8 cellular contexts compared by ENCODE assay signal in genomic region chr19:50922316-50922853, GRCh38. TPM values are rescaled to one million over a fixed set of nuclear protein-coding genes. Genes with fewer than 3 reads are reported as not detected.
A peak's percentile ranks its signal among the peaks of the same experiment; 100 is the strongest.
DNase-seq lines count a peak whose midpoint lies in the region; ATAC-seq and TF ChIP-seq lines count a peak whose summit lies in the region.

No MANE protein-coding gene starts in this region.

- H3K9me3 Mint-ChIP-seq in CD14-positive monocyte: no peaks in the 10 kb centered on the region
- no peaks in the 10 kb centered on the region for H3K9me3 Mint-ChIP-seq in activated naive CD4-positive, alpha-beta T cell treated with anti-CD3 and anti-CD28 coated beads, Interleukin-2, amount 50 U/mL, for 72 hours

- peak; percentile 97 for TF ChIP-seq CTCF in CD14-positive monocyte (IDR thresholded peaks at IDR 0.05)

- intact Hi-C loops in CD14-positive monocyte (cut with micrococcal nuclease) (loop anchor here in 1 of 2 donors (10.0 kb wide), 1 partner anchor 242 kb away; no protein-coding TSS in a partner anchor), Right ventricle myocardium superior (cut with DNase I) (loop anchor here (10.0 kb wide), 2 partner anchors 172 to 558 kb away; partner anchors contain the start of gene NAPSA), posterior cingulate gyrus (cut with DNase I) (loop anchor here (5.0 to 10.0 kb wide), 2 partner anchors 175 to 548 kb away; partner anchors contain the start of gene NR1H2)

- peaks cover 5 to 24% (median 19%) of the 10 kb centered on the region in 3 donors for H3K27me3 Mint-ChIP-seq in CD14-positive monocyte (ENCODE audit: low read depth in 3 of 3)

- no peak overlapping the region for H3K4me3 Mint-ChIP-seq in CD14-positive monocyte

- peak; percentile 68 for ATAC-seq in GM21423 (IDR thresholded peaks at IDR 0.05; ENCODE audit: unreplicated experiment)
- ATAC-seq in activated naive CD4-positive, alpha-beta T cell treated with anti-CD3 and anti-CD28 coated beads, Interleukin-2, amount 50 U/mL, for 72 hours: peak; percentile 97 to 99
- ATAC-seq in Right ventricle myocardium superior (ENCODE audit: poor library complexity): peak; percentile 90

- H3K4me1 Mint-ChIP-seq in CD14-positive monocyte: peaks cover 9% of the 10 kb centered on the region

- H3K27ac Mint-ChIP-seq in CD14-positive monocyte: no peak overlapping the region
- H3K27ac Mint-ChIP-seq in activated naive CD4-positive, alpha-beta T cell treated with anti-CD3 and anti-CD28 coated beads, Interleukin-2, amount 50 U/mL, for 72 hours: no peak overlapping the region

- peak; percentile 65 for DNase-seq in CD14-positive monocyte (ENCODE audit: low spot score)
- peak; percentile 83 for DNase-seq in NCI-H1105 treated with DMSO at 0.1 percent for 48 hours (lab: John Stamatoyannopoulos, UW)
- peak; percentile 51 for DNase-seq in SKM-1 treated with dmso at 0.1 percent for 144 hours (lab: John Stamatoyannopoulos, UW; ENCODE audit: unreplicated experiment)
- DNase-seq in activated naive CD4-positive, alpha-beta T cell treated with anti-CD3 and anti-CD28 coated beads, Interleukin-2, amount 50 U/mL, for 72 hours (ENCODE audit: low spot score in 2 of 2): peak; percentile 68 to 88
- DNase-seq in Right ventricle myocardium superior: peak; percentile 63
- DNase-seq in posterior cingulate gyrus: peak; percentile 43 to 95 (median 77)
- DNase-seq in ureter (ENCODE audit: low spot score): peak; percentile 76

- no peaks in the 10 kb centered on the region for H3K36me3 Mint-ChIP-seq in CD14-positive monocyte
- no peaks in the 10 kb centered on the region for H3K36me3 Mint-ChIP-seq in activated naive CD4-positive, alpha-beta T cell treated with anti-CD3 and anti-CD28 coated beads, Interleukin-2, amount 50 U/mL, for 72 hours

RNA-seq across cellular contexts. Expression of gene KLK4, which starts 11.2 kb away (rescaled TPM):
- polyA plus RNA-seq in CD14-positive monocyte: not detected
- not detected for total RNA-seq in activated naive CD4-positive, alpha-beta T cell treated with anti-CD3 and anti-CD28 coated beads, Interleukin-2, amount 50 U/mL, for 72 hours
- total RNA-seq in Right ventricle myocardium superior (not detected), ureter (not detected)

RNA-seq across cellular contexts. Expression of gene KLK5, which starts 30.5 kb away (rescaled TPM):
- not detected for polyA plus RNA-seq in CD14-positive monocyte
- not detected for total RNA-seq in activated naive CD4-positive, alpha-beta T cell treated with anti-CD3 and anti-CD28 coated beads, Interleukin-2, amount 50 U/mL, for 72 hours
- total RNA-seq in Right ventricle myocardium superior: not detected
- not detected for total RNA-seq in ureter

RNA-seq across cellular contexts. Expression of gene KLK6, which starts 47.0 kb away (rescaled TPM):
- not detected for polyA plus RNA-seq in CD14-positive monocyte
- total RNA-seq in activated naive CD4-positive, alpha-beta T cell treated with anti-CD3 and anti-CD28 coated beads, Interleukin-2, amount 50 U/mL, for 72 hours: not detected
- total RNA-seq in Right ventricle myocardium superior (not detected), ureter (not detected)

RNA-seq across cellular contexts. Expression of gene KLK2, which starts 49.1 kb away (rescaled TPM):
- not detected for polyA plus RNA-seq in CD14-positive monocyte
- total RNA-seq in activated naive CD4-positive, alpha-beta T cell treated with anti-CD3 and anti-CD28 coated beads, Interleukin-2, amount 50 U/mL, for 72 hours: 1 to 10 TPM in 1 of 2 donors, not detected in 1; 1.5 TPM
- not detected for total RNA-seq in Right ventricle myocardium superior
- total RNA-seq in ureter: not detected

Comparison
In these comparisons a context has a peak if more than half of its experiments do, and no peak if none do; other contexts are left out.
1. Peak in every context shown above with its lines: DNase-seq and ATAC-seq.